12 cellular contexts compared by ENCODE assay signal in genomic region chr2:60353863-60354262, GRCh38.
A peak's percentile ranks its signal among the peaks of the same experiment; 100 is the strongest.
DNase-seq lines count a peak whose midpoint lies in the region; ATAC-seq, FAIRE-seq and TF ChIP-seq lines count a peak whose summit lies in the region.
"Had no signal": no experiment of that assay in that cellular context is flagged by ENCODE, and none has a peak within 500 bp of the region (broad histone marks: within the 10 kb centered on the region; RNA-seq: fewer than 3 reads in every experiment).

No MANE protein-coding gene starts in this region.

- H3K4me2 ChIP-seq in DOHH2 (ENCODE audit: low read length) (peak overlapping the region; percentile 92), OCI-LY3 (ENCODE audit: low read length) (peak overlapping the region; percentile 85)

- H4K20me1 ChIP-seq in DOHH2 (ENCODE audit: control insufficient read depth, insufficient read depth, low read depth, low read length) (no peaks in the 10 kb centered on the region), OCI-LY3 (ENCODE audit: insufficient read depth, low read length) (no peaks in the 10 kb centered on the region)

- peaks cover 10% of the 10 kb centered on the region for H3K27me3 Mint-ChIP-seq in progenitor cell of endocrine pancreas

- no peaks in the 10 kb centered on the region for H3K9me3 Mint-ChIP-seq in progenitor cell of endocrine pancreas (ENCODE audit: low read depth)
- H3K9me3 Mint-ChIP-seq: WTC11 had no signal

- peaks cover 20% of the 10 kb centered on the region for H3K4me1 Mint-ChIP-seq in progenitor cell of endocrine pancreas (ENCODE audit: low read depth)

- no peak overlapping the region for H2AFZ ChIP-seq in OCI-LY3 (ENCODE audit: low read depth, low read length)

- peak overlapping the region; percentile 99 for H3K27ac ChIP-seq in DOHH2 (ENCODE audit: low read depth, low read length)
- H3K27ac ChIP-seq in OCI-LY3 (ENCODE audit: low read length) = peak overlapping the region; percentile 98
- no peak overlapping the region for H3K27ac ChIP-seq in colonic mucosa

- intact Hi-C loops in colonic mucosa (cut with DNase I) = no loop called here

- DNase-seq in colonic mucosa (no peak), progenitor cell of endocrine pancreas (ENCODE audit: low spot score, unreplicated experiment) (no peak), GM12892 (ENCODE audit: insufficient read length) (no peak)
- DNase-seq in stimulated activated naive CD4-positive, alpha-beta T cell (lab: John Stamatoyannopoulos, UW) = no peak
- DNase-seq: IMR-90 had no signal

- H3K79me2 ChIP-seq in DOHH2 (ENCODE audit: control insufficient read depth, low read length) (0 out of 2 replicates have a peak, but pooled peaks cover 3% of the 10 kb centered on the region), OCI-LY3 (ENCODE audit: low read length) (no peaks in the 10 kb centered on the region)

- peaks cover 27% of the 10 kb centered on the region for H3K36me3 ChIP-seq in DOHH2 (ENCODE audit: control insufficient read depth, low read length)
- H3K36me3 ChIP-seq in OCI-LY3 (replicated peaks; ENCODE audit: low read depth, low read length) = peaks cover 15% of the 10 kb centered on the region
- no peaks in the 10 kb centered on the region for H3K36me3 ChIP-seq in colonic mucosa
- H3K36me3 ChIP-seq: prostate gland had no signal

- no peaks in the 10 kb centered on the region for H3K36me3 Mint-ChIP-seq in progenitor cell of endocrine pancreas (ENCODE audit: insufficient read depth)
- H3K36me3 Mint-ChIP-seq: WTC11 had no signal

- H3K27ac Mint-ChIP-seq in progenitor cell of endocrine pancreas = no peak overlapping the region
- H3K27ac Mint-ChIP-seq: WTC11 had no signal

- H3K27me3 ChIP-seq in DOHH2 (ENCODE audit: control insufficient read depth, low read length) (no peaks in the 10 kb centered on the region), OCI-LY3 (ENCODE audit: low read depth, low read length) (no peaks in the 10 kb centered on the region), colonic mucosa (no peaks in the 10 kb centered on the region)

- no peaks in the 10 kb centered on the region for H3K9me3 ChIP-seq in DOHH2 (ENCODE audit: control insufficient read depth, insufficient read depth, low read length)
- H3K9me3 ChIP-seq in OCI-LY3 (ENCODE audit: insufficient read depth, low read length) = peaks cover 5% of the 10 kb centered on the region; the same call in 1 of the 2 replicates
- H3K9me3 ChIP-seq in colonic mucosa = no peaks in the 10 kb centered on the region
- H3K9me3 ChIP-seq: prostate gland had no signal

- FAIRE-seq in GM12892 (lab: Jason Lieb, UNC) = no peak
- FAIRE-seq: islet of Langerhans had no signal

- H3F3A ChIP-seq in DOHH2 (ENCODE audit: control insufficient read depth, insufficient read depth) = peaks cover 73% of the 10 kb centered on the region

- no peak overlapping the region for H3K4me3 Mint-ChIP-seq in progenitor cell of endocrine pancreas (ENCODE audit: low read depth)
- H3K4me3 Mint-ChIP-seq: WTC11 had no signal

- TF ChIP-seq CTCF in DOHH2 (IDR thresholded peaks at IDR 0.05; ENCODE audit: low read depth, low read length, poor library complexity, severe bottlenecking) = no peak
- TF ChIP-seq CTCF in OCI-LY3 (IDR thresholded peaks at IDR 0.05; ENCODE audit: low read depth, low read length) = no peak
- no peak for TF ChIP-seq CTCF in colonic mucosa (IDR thresholded peaks at IDR 0.05)
- no peak for TF ChIP-seq CTCF in progenitor cell of endocrine pancreas (IDR thresholded peaks at IDR 0.05; ENCODE audit: unreplicated experiment)

- ATAC-seq in GM19395 (IDR thresholded peaks at IDR 0.05; ENCODE audit: unreplicated experiment) = peak; percentile 59
- ATAC-seq in HG02938 (IDR thresholded peaks at IDR 0.05; ENCODE audit: unreplicated experiment) = peak; percentile 55

- TF ChIP-seq POLR2A in GM12892 (IDR thresholded peaks at IDR 0.05; ENCODE audit: low read depth, low read length) = no peak

- peak overlapping the region; percentile 69 for H3K4me3 ChIP-seq in DOHH2 (ENCODE audit: low read length)
- peak overlapping the region; percentile 22; the same call in 1 of the 2 replicates for H3K4me3 ChIP-seq in OCI-LY3 (ENCODE audit: low read length)
- H3K4me3 ChIP-seq in colonic mucosa = no peak overlapping the region
- H3K4me3 ChIP-seq: prostate gland had no signal

- peak overlapping the region; percentile 95 for H3K9ac ChIP-seq in OCI-LY3 (ENCODE audit: low read length)
- no peak overlapping the region for H3K9ac ChIP-seq in colonic mucosa (ENCODE audit: low read depth in 2 of 2, low read length in 2 of 2)

- no peaks in the 10 kb centered on the region for H3K9me2 ChIP-seq in DOHH2 (replicated peaks; ENCODE audit: control insufficient read depth, low read length)

- H3K4me1 ChIP-seq in DOHH2 (ENCODE audit: control insufficient read depth, low read length) (peaks cover 100% of the 10 kb centered on the region), OCI-LY3 (ENCODE audit: low read length) (peaks cover 93% of the 10 kb centered on the region), colonic mucosa (no peaks in the 10 kb centered on the region)
- H3K4me1 ChIP-seq: prostate gland had no signal
